In genomic region chr19:55013596-55013995, GRCh38 we compare ENCODE assay signal across 1 cellular context.
TF ChIP-seq lines count a peak whose summit lies in the region.

No MANE protein-coding gene starts in this region.

TF ChIP-seq in H1, 55 proteins besides CTCF, POLR2A, EP300 and RAD21:
- TF ChIP-seq YY1 (IDR thresholded peaks at IDR 0.05; ENCODE audit: low read depth, low read length) = no peak
- TF ChIP-seq KDM1A (IDR thresholded peaks at IDR 0.05; ENCODE audit: borderline replicate concordance, low read length) = no peak
- TF ChIP-seq HDAC6 (IDR thresholded peaks at IDR 0.05; ENCODE audit: low read depth, low read length) = no peak
- TF ChIP-seq TCF12 (IDR thresholded peaks at IDR 0.05; ENCODE audit: low read depth, low read length) = no peak
